In genomic region chr2:230335461-230335863, GRCh38 we compare ENCODE assay signal across 13 cellular contexts. TPM values are rescaled to one million over a fixed set of nuclear protein-coding genes. Genes with fewer than 3 reads are reported as not detected.
A peak's percentile ranks its signal among the peaks of the same experiment; 100 is the strongest.
DNase-seq lines count a peak whose midpoint lies in the region; ATAC-seq and TF ChIP-seq lines count a peak whose summit lies in the region.
"Had no signal": no experiment of that assay in that cellular context is flagged by ENCODE, and none has a peak within 500 bp of the region (broad histone marks: within the 10 kb centered on the region; RNA-seq: fewer than 3 reads in every experiment).

No MANE protein-coding gene starts in this region.

- no peaks in the 10 kb centered on the region for H3K9me2 ChIP-seq in PC-9 (ENCODE audit: insufficient read depth)

- H3K27me3 Mint-ChIP-seq in activated T-cell treated with anti-CD3 and anti-CD28 coated beads, Interleukin-2, amount 50 U/mL, for 72 hours (ENCODE audit: low read depth) = no peaks in the 10 kb centered on the region
- H3K27me3 Mint-ChIP-seq in activated CD4-positive, alpha-beta memory T cell treated with anti-CD3 and anti-CD28 coated beads for 36 hours = no peaks in the 10 kb centered on the region
- no peaks in the 10 kb centered on the region for H3K27me3 Mint-ChIP-seq in stimulated activated naive CD8-positive, alpha-beta T cell treated with anti-CD3 and anti-CD28 coated beads, Interleukin-15, Interleukin-2, amounts not matched to agents 100 ng/mL and 50 ng/mL, for 24 hours
- H3K27me3 Mint-ChIP-seq in mesothelial cell of epicardium (ENCODE audit: low read depth) = no peaks in the 10 kb centered on the region

- no peaks in the 10 kb centered on the region for H3K4me1 ChIP-seq in PC-9 (replicated peaks; ENCODE audit: insufficient read depth)
- H3K4me1 ChIP-seq: lower lobe of right lung had no signal

- H3K27ac ChIP-seq in PC-9 = no peak overlapping the region
- H3K27ac ChIP-seq: lower lobe of right lung, RWPE1 had no signal

- no peak overlapping the region for H3K4me3 ChIP-seq in PC-9
- H3K4me3 ChIP-seq: lower lobe of right lung had no signal

- no TSS peak for BruUV-seq in PC-9 (replicated peaks; lab: Mats Ljungman, UMichigan)

- DNase-seq in activated T-cell treated with anti-CD3 and anti-CD28 coated beads, Interleukin-2, amount 50 U/mL, for 72 hours = no peak
- no peak for DNase-seq in activated T-cell treated with anti-CD3 and anti-CD28 coated beads, Interleukin-2, amount 50 U/mL, for 1 hour
- no peak for DNase-seq in activated CD4-positive, alpha-beta memory T cell treated with anti-CD3 and anti-CD28 coated beads for 36 hours
- DNase-seq in fibroblast of gingiva (ENCODE audit: low read depth) (peak; percentile 14), PC-9 (no peak), mesothelial cell of epicardium (ENCODE audit: low spot score in 2 of 2, unreplicated experiment in 2 of 2) (no peak)
- DNase-seq in stimulated activated naive CD4-positive, alpha-beta T cell (lab: John Stamatoyannopoulos, UW) = no peak
- DNase-seq: lower lobe of right lung, NCI-H146, NCI-H526 treated with DMSO at 0.1 percent for 48 hours, T-helper 9 cell had no signal

- H3K9me3 ChIP-seq in PC-9 (ENCODE audit: insufficient read depth, low read depth) = no peaks in the 10 kb centered on the region
- H3K9me3 ChIP-seq: lower lobe of right lung had no signal

- POLR2A ChIA-PET in activated CD4-positive, alpha-beta memory T cell treated with anti-CD3 and anti-CD28 coated beads for 36 hours (lab: Charles Lee) = interaction anchor here (1.0 kb wide), 1 partner anchor 11 kb away, joined by 3 read pairs; no protein-coding TSS in a partner anchor
- POLR2A ChIA-PET in PC-9 (lab: Charles Lee; ENCODE audit: unreplicated experiment) = no interaction called here

- no peaks in the 10 kb centered on the region for H3F3A ChIP-seq in PC-9 (ENCODE audit: insufficient read depth, low read depth)

- H4K20me1 ChIP-seq in PC-9 (ENCODE audit: insufficient read depth) = no peaks in the 10 kb centered on the region

- H3K4me3 Mint-ChIP-seq in activated T-cell treated with anti-CD3 and anti-CD28 coated beads, Interleukin-2, amount 50 U/mL, for 72 hours = peak overlapping the region; percentile 70 to 85
- H3K4me3 Mint-ChIP-seq in activated CD4-positive, alpha-beta memory T cell treated with anti-CD3 and anti-CD28 coated beads for 36 hours = peak overlapping the region; percentile 64
- H3K4me3 Mint-ChIP-seq in stimulated activated naive CD8-positive, alpha-beta T cell treated with anti-CD3 and anti-CD28 coated beads, Interleukin-15, Interleukin-2, amounts not matched to agents 100 ng/mL and 50 ng/mL, for 24 hours = peak overlapping the region; percentile 73
- no peak overlapping the region for H3K4me3 Mint-ChIP-seq in mesothelial cell of epicardium

- CTCF ChIA-PET in activated CD4-positive, alpha-beta memory T cell treated with anti-CD3 and anti-CD28 coated beads for 36 hours (lab: Charles Lee) = no interaction called here
- CTCF ChIA-PET in PC-9 (lab: Charles Lee) = no interaction called here

- peak; percentile 74 to 79 for ATAC-seq in activated T-cell treated with anti-CD3 and anti-CD28 coated beads, Interleukin-2, amount 50 U/mL, for 72 hours (replicated peaks in 1 of 2)
- ATAC-seq: lower lobe of right lung had no signal

- no peaks in the 10 kb centered on the region for H3K36me3 ChIP-seq in PC-9 (ENCODE audit: low read depth)

- peak overlapping the region; percentile 96 for H3K27ac Mint-ChIP-seq in activated T-cell treated with anti-CD3 and anti-CD28 coated beads, Interleukin-2, amount 50 U/mL, for 72 hours
- H3K27ac Mint-ChIP-seq in activated CD4-positive, alpha-beta memory T cell treated with anti-CD3 and anti-CD28 coated beads for 36 hours = peak overlapping the region; percentile 89
- H3K27ac Mint-ChIP-seq in stimulated activated naive CD8-positive, alpha-beta T cell treated with anti-CD3 and anti-CD28 coated beads, Interleukin-15, Interleukin-2, amounts not matched to agents 100 ng/mL and 50 ng/mL, for 24 hours = peak overlapping the region; percentile 87
- no peak overlapping the region for H3K27ac Mint-ChIP-seq in mesothelial cell of epicardium

- no peaks in the 10 kb centered on the region for H3K27me3 ChIP-seq in PC-9 (ENCODE audit: insufficient read depth, low read depth)

- intact Hi-C loops in activated CD4-positive, alpha-beta memory T cell treated with anti-CD3 and anti-CD28 coated beads for 36 hours (cut with micrococcal nuclease) = loop anchor here (1.0 kb wide), 2 partner anchors 8 kb away; partner anchors contain the start of gene SP140L
- intact Hi-C loops in PC-9 (cut with micrococcal nuclease; ENCODE audit: unreplicated experiment) = no loop called here

- peaks cover 0 to 1% of the 10 kb centered on the region in 2 donors for H3K9me3 Mint-ChIP-seq in activated T-cell treated with anti-CD3 and anti-CD28 coated beads, Interleukin-2, amount 50 U/mL, for 72 hours
- H3K9me3 Mint-ChIP-seq in activated CD4-positive, alpha-beta memory T cell treated with anti-CD3 and anti-CD28 coated beads for 36 hours = peaks cover 3% of the 10 kb centered on the region
- H3K9me3 Mint-ChIP-seq in stimulated activated naive CD8-positive, alpha-beta T cell treated with anti-CD3 and anti-CD28 coated beads, Interleukin-15, Interleukin-2, amounts not matched to agents 100 ng/mL and 50 ng/mL, for 24 hours = peaks cover 10% of the 10 kb centered on the region
- H3K9me3 Mint-ChIP-seq in mesothelial cell of epicardium = no peaks in the 10 kb centered on the region

- H3K4me1 Mint-ChIP-seq in activated T-cell treated with anti-CD3 and anti-CD28 coated beads, Interleukin-2, amount 50 U/mL, for 72 hours (ENCODE audit: low read depth) = peaks cover 60% of the 10 kb centered on the region
- peaks cover 63% of the 10 kb centered on the region for H3K4me1 Mint-ChIP-seq in activated CD4-positive, alpha-beta memory T cell treated with anti-CD3 and anti-CD28 coated beads for 36 hours (ENCODE audit: low read depth)
- H3K4me1 Mint-ChIP-seq in stimulated activated naive CD8-positive, alpha-beta T cell treated with anti-CD3 and anti-CD28 coated beads, Interleukin-15, Interleukin-2, amounts not matched to agents 100 ng/mL and 50 ng/mL, for 24 hours (ENCODE audit: low read depth) = peaks cover 65% of the 10 kb centered on the region
- no peaks in the 10 kb centered on the region for H3K4me1 Mint-ChIP-seq in mesothelial cell of epicardium

- H3K36me3 Mint-ChIP-seq in activated T-cell treated with anti-CD3 and anti-CD28 coated beads, Interleukin-2, amount 50 U/mL, for 72 hours (ENCODE audit: insufficient read depth in 2 of 2) = peaks cover 25 to 47% of the 10 kb centered on the region in 2 donors
- peaks cover 53% of the 10 kb centered on the region for H3K36me3 Mint-ChIP-seq in activated CD4-positive, alpha-beta memory T cell treated with anti-CD3 and anti-CD28 coated beads for 36 hours
- H3K36me3 Mint-ChIP-seq in stimulated activated naive CD8-positive, alpha-beta T cell treated with anti-CD3 and anti-CD28 coated beads, Interleukin-15, Interleukin-2, amounts not matched to agents 100 ng/mL and 50 ng/mL, for 24 hours (ENCODE audit: low read depth) = peaks cover 63% of the 10 kb centered on the region
- H3K36me3 Mint-ChIP-seq in mesothelial cell of epicardium = no peaks in the 10 kb centered on the region

- no peaks in the 10 kb centered on the region for H3K79me2 ChIP-seq in PC-9 (ENCODE audit: low read depth)

- no peak overlapping the region for H3K4me2 ChIP-seq in PC-9

- no peak overlapping the region for H2AFZ ChIP-seq in PC-9

- TF ChIP-seq CTCF in PC-9 (conservative IDR thresholded peaks at IDR 0.05) = no peak
- no peak for TF ChIP-seq CTCF in mesothelial cell of epicardium (IDR thresholded peaks at IDR 0.05; ENCODE audit: unreplicated experiment)

RNA-seq across cellular contexts. Expression of gene SP140L, which starts 8.5 kb away (rescaled TPM):
- 10 to 100 TPM; 59.9 to 63.0 TPM for total RNA-seq in activated T-cell treated with anti-CD3 and anti-CD28 coated beads, Interleukin-2, amount 50 U/mL, for 72 hours
- total RNA-seq in activated CD4-positive, alpha-beta memory T cell treated with anti-CD3 and anti-CD28 coated beads for 36 hours = 10 to 100 TPM; 41.9 to 44.1 TPM
- total RNA-seq in PC-9 (2021) = 15.1 and 23.6 TPM in 2 replicates
- 4.5 to 7.2 TPM (median 7.2 TPM) in 3 replicates for total RNA-seq in mesothelial cell of epicardium
